ENCODE assay signal across 10 cellular contexts in genomic region chr7:47520408-47520807, GRCh38.
DNase-seq lines count a peak whose midpoint lies in the region; ATAC-seq, FAIRE-seq and TF ChIP-seq lines count a peak whose summit lies in the region.
"Had no signal": no experiment of that assay in that cellular context is flagged by ENCODE, and none has a peak within 500 bp of the region (broad histone marks: within the 10 kb centered on the region; RNA-seq: fewer than 3 reads in every experiment).

No MANE protein-coding gene starts in this region.

- peak; percentile 67 for DNase-seq in H4 (ENCODE audit: low spot score)
- DNase-seq in chondrocyte (ENCODE audit: low spot score): peak; percentile 25
- peak; percentile 39 for DNase-seq in HepG2 (ENCODE audit: low spot score)
- no peak for DNase-seq in stomach
- DNase-seq in NCI-H1417 treated with DMSO at 0.1 percent for 48 hours (lab: John Stamatoyannopoulos, UW): no peak
- no peak for DNase-seq in glomerular visceral epithelial cell (ENCODE audit: extremely low spot score)
- DNase-seq: effector memory CD4-positive, alpha-beta T cell had no signal

- TF ChIP-seq RAD21 in HepG2 (CRISPR knock-in tag; IDR thresholded peaks at IDR 0.05): no peak

- peaks cover 8% of the 10 kb centered on the region for H3K4me1 Mint-ChIP-seq in chondrocyte (ENCODE audit: low read depth)

- WGBS in HepG2 (ENCODE audit: low lambda C conversion rate): 24% methylated on average over 5 of the region's 8 CpGs
- 42 to 62% (median 53%) methylated on average over 8 of the region's 8 CpGs for WGBS in stomach, 5 donors

- ATAC-seq in HepG2 (no peak), HG03469 (IDR thresholded peaks at IDR 0.05; ENCODE audit: unreplicated experiment) (no peak), HG02981 (IDR thresholded peaks at IDR 0.05; ENCODE audit: unreplicated experiment) (no peak)

- TF ChIP-seq CTCF in chondrocyte (IDR thresholded peaks at IDR 0.05) (no peak), HepG2 (CRISPR knock-in tag; IDR thresholded peaks at IDR 0.05) (no peak), stomach (IDR thresholded peaks at IDR 0.05) (no peak)

- POLR2A ChIA-PET in HepG2 (lab: Yijun Ruan, JAX): interaction anchor here (0.5 kb wide), 1 partner anchor 62 kb away, joined by 3 read pairs; no protein-coding TSS in a partner anchor

- H3K9me3 Mint-ChIP-seq in chondrocyte (ENCODE audit: low read depth): no peaks in the 10 kb centered on the region
- H3K9me3 Mint-ChIP-seq: activated T-helper 1 cell treated with anti-CD3 and anti-CD28 coated beads, Interleukin-12 subunit alpha, Interleukin-12 subunit beta, Interleukin-2, Interleukin-4 antibody, amounts not matched to agents 30 ng/mL and 10 ng/mL and 1 ng/mL, durations not matched to agents 14 hours and 24 hours and 36 hours had no signal

- peak overlapping the region; percentile 43 for H3K27ac ChIP-seq in HepG2 (ENCODE audit: extremely low read length, insufficient read depth, low read length)
- H3K27ac ChIP-seq in stomach: peak overlapping the region; percentile 10 to 75 (median 44)

- peaks cover 46% of the 10 kb centered on the region for H4K20me1 ChIP-seq in HepG2 (ENCODE audit: insufficient read depth, low read length)

- H3K36me3 Mint-ChIP-seq in chondrocyte (ENCODE audit: low read depth): peaks cover 47% of the 10 kb centered on the region

- H3K4me3 Mint-ChIP-seq in chondrocyte (ENCODE audit: unreplicated experiment): peak overlapping the region; percentile 4
- H3K4me3 Mint-ChIP-seq: activated T-helper 1 cell treated with anti-CD3 and anti-CD28 coated beads, Interleukin-12 subunit alpha, Interleukin-12 subunit beta, Interleukin-2, Interleukin-4 antibody, amounts not matched to agents 30 ng/mL and 10 ng/mL and 1 ng/mL, durations not matched to agents 14 hours and 24 hours and 36 hours had no signal

- H3K27me3 Mint-ChIP-seq in chondrocyte (ENCODE audit: low read depth): no peaks in the 10 kb centered on the region

- H3K9me3 ChIP-seq in HepG2 (ENCODE audit: low read length) (no peaks in the 10 kb centered on the region), stomach (no peaks in the 10 kb centered on the region)

- BruUV-seq in HepG2 (replicated peaks; lab: Mats Ljungman, UMichigan): no TSS peak

- H3K4me3 ChIP-seq in HepG2 (replicated peaks in 1 of 3; ENCODE audit: insufficient read depth in 1 of 3, low read depth in 2 of 3, low read length in 3 of 3) (no peak overlapping the region), stomach (no peak overlapping the region)

- H3K9ac ChIP-seq in HepG2 (ENCODE audit: insufficient read depth, low read depth, low read length): no peak overlapping the region

- intact Hi-C loops in HepG2 (cut with micrococcal nuclease; ENCODE audit: unreplicated experiment): no loop called here
- intact Hi-C loops in stomach (cut with DNase I; ENCODE audit: low total_unique reads): no loop called here

- no peak overlapping the region for H2AFZ ChIP-seq in HepG2 (ENCODE audit: low read length)

- peak overlapping the region; percentile 94 for H3K27ac Mint-ChIP-seq in chondrocyte (ENCODE audit: unreplicated experiment)
- H3K27ac Mint-ChIP-seq: activated T-helper 1 cell treated with anti-CD3 and anti-CD28 coated beads, Interleukin-12 subunit alpha, Interleukin-12 subunit beta, Interleukin-2, Interleukin-4 antibody, amounts not matched to agents 30 ng/mL and 10 ng/mL and 1 ng/mL, durations not matched to agents 14 hours and 24 hours and 36 hours had no signal

- TF ChIP-seq POLR2A in HepG2 (IDR thresholded peaks at IDR 0.05; ENCODE audit: insufficient read depth in 1 of 2, low read depth in 2 of 2, low read length in 2 of 2): no peak
- no peak for TF ChIP-seq POLR2A in stomach (IDR thresholded peaks at IDR 0.05)

- peaks cover 17 to 64% of the 10 kb centered on the region in 2 experiments for H3K36me3 ChIP-seq in HepG2 (replicated peaks in 1 of 2; ENCODE audit: control insufficient read depth in 1 of 2, insufficient read depth in 2 of 2, low read length in 2 of 2)
- peaks cover 0 to 34% (median 15%) of the 10 kb centered on the region in 4 donors for H3K36me3 ChIP-seq in stomach

- H3K79me2 ChIP-seq in HepG2 (ENCODE audit: insufficient read depth, low read length): peaks cover 87% of the 10 kb centered on the region

- CTCF ChIA-PET in HepG2 (lab: Yijun Ruan, JAX; ENCODE audit: low intra/inter-chr PET ratio, low total read pairs): no interaction called here

- H3K4me1 ChIP-seq in HepG2 (ENCODE audit: insufficient read depth, low read length) (peaks cover 63% of the 10 kb centered on the region), stomach (peaks cover 24 to 54% (median 35%) of the 10 kb centered on the region in 4 donors)

- in situ Hi-C loops in HepG2 (cut with HindIII; ENCODE audit: extremely low pct_ligation_motif_present, low pct_unique_long_range_greater_than_20kb): no loop called here

- no peak overlapping the region for H3K4me2 ChIP-seq in HepG2 (ENCODE audit: low read depth, low read length)

- FAIRE-seq in HepG2 (lab: Jason Lieb, UNC): peak; percentile 48

- no peaks in the 10 kb centered on the region for H3K27me3 ChIP-seq in HepG2 (ENCODE audit: control insufficient read depth in 1 of 2, insufficient read depth in 2 of 2, low read length in 2 of 2)
- no peaks in the 10 kb centered on the region for H3K27me3 ChIP-seq in stomach

- TF ChIP-seq EP300 in HepG2 (IDR thresholded peaks at IDR 0.05; ENCODE audit: low read depth in 2 of 2, low read length in 2 of 2) (peak in 1 of 2 experiments; percentile 31; a peak in 1 of 4 replicates), HepG2 (CRISPR knock-in tag; IDR thresholded peaks at IDR 0.05; ENCODE audit: borderline replicate concordance) (no peak), stomach (IDR thresholded peaks at IDR 0.05) (no peak)

TF ChIP-seq in HepG2, 621 proteins besides CTCF, POLR2A, EP300 and RAD21 (continues in another document):
- TF ChIP-seq KLF9 (CRISPR knock-in tag; IDR thresholded peaks at IDR 0.05; ENCODE audit: low read depth) (no peak), ZKSCAN5 (CRISPR knock-in tag; IDR thresholded peaks at IDR 0.05) (no peak), GATAD2A (CRISPR knock-in tag; IDR thresholded peaks at IDR 0.05) (0 out of 2 replicates have a peak, but pooled peaks have one; percentile 24), ZMYM4 (CRISPR knock-in tag; IDR thresholded peaks at IDR 0.05) (no peak), ZNF768 (CRISPR knock-in tag; IDR thresholded peaks at IDR 0.05) (no peak), ZNF331 (CRISPR knock-in tag; IDR thresholded peaks at IDR 0.05) (no peak), ZNF224 (CRISPR knock-in tag; IDR thresholded peaks at IDR 0.05) (no peak), MXI1 (IDR thresholded peaks at IDR 0.05; ENCODE audit: borderline replicate concordance, low read depth, low read length) (no peak), ARNTL (CRISPR knock-in tag; IDR thresholded peaks at IDR 0.05) (no peak), ZC3H4 (CRISPR knock-in tag; IDR thresholded peaks at IDR 0.05; ENCODE audit: borderline replicate concordance) (no peak), SMAD1 (CRISPR knock-in tag; IDR thresholded peaks at IDR 0.05; ENCODE audit: borderline replicate concordance, low read depth) (no peak), FOXK1 (CRISPR knock-in tag; IDR thresholded peaks at IDR 0.05; ENCODE audit: borderline replicate concordance, low read depth) (no peak), ATAD3A (CRISPR knock-in tag; IDR thresholded peaks at IDR 0.05) (no peak), ZNF710 (CRISPR knock-in tag; IDR thresholded peaks at IDR 0.05; ENCODE audit: borderline replicate concordance) (no peak), ZNF296 (CRISPR knock-in tag; conservative IDR thresholded peaks at IDR 0.05) (no peak), HMGXB4 (CRISPR knock-in tag; IDR thresholded peaks at IDR 0.05; ENCODE audit: borderline replicate concordance in 1 of 2, low read depth in 1 of 2) (no peak), MED8 (CRISPR knock-in tag; IDR thresholded peaks at IDR 0.05; ENCODE audit: insufficient replicate concordance) (no peak)
- TF ChIP-seq, protein P1, sequence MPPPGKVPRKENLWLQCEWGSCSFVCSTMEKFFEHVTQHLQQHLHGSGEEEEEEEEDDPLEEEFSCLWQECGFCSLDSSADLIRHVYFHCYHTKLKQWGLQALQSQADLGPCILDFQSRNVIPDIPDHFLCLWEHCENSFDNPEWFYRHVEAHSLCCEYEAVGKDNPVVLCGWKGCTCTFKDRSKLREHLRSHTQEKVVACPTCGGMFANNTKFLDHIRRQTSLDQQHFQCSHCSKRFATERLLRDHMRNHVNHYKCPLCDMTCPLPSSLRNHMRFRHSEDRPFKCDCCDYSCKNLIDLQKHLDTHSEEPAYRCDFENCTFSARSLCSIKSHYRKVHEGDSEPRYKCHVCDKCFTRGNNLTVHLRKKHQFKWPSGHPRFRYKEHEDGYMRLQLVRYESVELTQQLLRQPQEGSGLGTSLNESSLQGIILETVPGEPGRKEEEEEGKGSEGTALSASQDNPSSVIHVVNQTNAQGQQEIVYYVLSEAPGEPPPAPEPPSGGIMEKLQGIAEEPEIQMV (CRISPR knock-in tag; IDR thresholded peaks at IDR 0.05; ENCODE audit: low read depth): no peak

Comparison
In these comparisons a context has a peak if more than half of its experiments do, and no peak if none do; other contexts are left out.
1. DNase-seq: peak in H4 (single experiment), chondrocyte (single experiment) and HepG2 (single experiment); none in stomach (single experiment), NCI-H1417 treated with DMSO at 0.1 percent for 48 hours (single experiment) and glomerular visceral epithelial cell (single experiment).